Comparison of ENCODE assay signal across 1 cellular context in the genomic region with DNA sequence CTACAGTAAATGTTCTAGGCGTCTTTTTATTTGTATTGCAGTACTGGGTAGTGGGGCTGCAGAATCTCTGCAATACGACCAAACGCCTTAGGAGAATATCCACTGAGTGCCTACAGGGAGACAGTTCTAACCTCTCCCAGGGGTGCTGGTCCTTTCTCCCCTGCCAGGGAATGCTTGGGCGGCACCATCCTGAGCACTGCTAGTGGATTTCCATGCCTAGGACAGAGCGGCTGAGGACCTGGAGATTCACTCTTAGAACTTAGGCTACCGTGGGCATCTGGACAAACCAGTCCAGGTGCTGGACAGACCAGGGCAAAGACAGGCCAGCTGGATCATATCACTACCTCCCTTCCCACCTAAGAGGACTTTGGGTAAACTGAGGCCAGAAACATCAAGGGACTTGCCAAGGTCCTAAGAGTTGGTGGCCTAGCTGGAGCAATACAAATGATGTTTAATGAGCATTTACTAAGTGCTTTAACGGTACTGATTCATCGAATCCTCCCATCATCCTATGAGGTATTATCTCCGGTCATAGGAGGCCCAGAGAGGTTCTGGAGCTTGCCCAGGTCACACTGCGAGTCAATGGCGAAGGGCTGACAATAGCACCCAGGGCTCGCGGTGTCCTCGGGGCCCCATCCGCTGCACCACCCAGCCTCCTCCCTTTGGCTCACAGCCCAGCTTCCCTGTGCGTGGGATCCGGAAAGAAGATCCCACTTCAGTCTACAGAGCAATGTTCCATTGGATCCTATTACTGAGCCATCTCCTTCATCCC.
TF ChIP-seq lines count a peak whose summit lies in the region.

No MANE protein-coding gene starts in this region.

TF ChIP-seq in IMR-90, 13 proteins besides CTCF, POLR2A, EP300 and RAD21:
- TF ChIP-seq RCOR1 (IDR thresholded peaks at IDR 0.05; ENCODE audit: insufficient replicate concordance, low read length) (no peak), CHD1 (IDR thresholded peaks at IDR 0.05; ENCODE audit: low read depth, low read length) (0 out of 2 replicates have a peak, but pooled peaks have one; percentile 12)
TF ChIP-seq in IMR-90: peak in this region for 1.
